12 cellular contexts compared by ENCODE assay signal in genomic region chr11:45877845-45878244, GRCh38. TPM values are rescaled to one million over a fixed set of nuclear protein-coding genes. Genes with fewer than 3 reads are reported as not detected.
"Had no signal": no experiment of that assay in that cellular context is flagged by ENCODE, and none has a peak within 500 bp of the region (broad histone marks: within the 10 kb centered on the region; RNA-seq: fewer than 3 reads in every experiment).

No MANE protein-coding gene starts in this region.

- H3K9ac ChIP-seq: GM23248 had no signal

- H2AFZ ChIP-seq: GM23248, GM23338 had no signal

- H3K4me2 ChIP-seq: GM23338 had no signal

- DNase-seq: GM23248, GOT3, H7, H9, HCEC 1CT, HFFc6 had no signal

- FAIRE-seq: H1, H54 had no signal

- ATAC-seq: GM23338, HCT116 had no signal

- H3K9me3 ChIP-seq: HAP-1 had no signal

- H3K4me3 ChIP-seq: GM23248, GM23338, HAP-1 had no signal

- H3K27ac ChIP-seq: GM23248 had no signal

RNA-seq across cellular contexts. Expression of gene FREY1, which starts 29.2 kb away (rescaled TPM):
- total RNA-seq: GM23248, H4 had no signal
- polyA plus RNA-seq: GM23248, GM23338 had no signal

RNA-seq across cellular contexts. Expression of gene LARGE2, which starts 44.6 kb away (rescaled TPM):
- total RNA-seq: GM23248, H4, HFFc6 had no signal
- polyA plus RNA-seq: GM23248 had no signal
